Comparison of ENCODE assay signal across 10 cellular contexts in the genomic region with DNA sequence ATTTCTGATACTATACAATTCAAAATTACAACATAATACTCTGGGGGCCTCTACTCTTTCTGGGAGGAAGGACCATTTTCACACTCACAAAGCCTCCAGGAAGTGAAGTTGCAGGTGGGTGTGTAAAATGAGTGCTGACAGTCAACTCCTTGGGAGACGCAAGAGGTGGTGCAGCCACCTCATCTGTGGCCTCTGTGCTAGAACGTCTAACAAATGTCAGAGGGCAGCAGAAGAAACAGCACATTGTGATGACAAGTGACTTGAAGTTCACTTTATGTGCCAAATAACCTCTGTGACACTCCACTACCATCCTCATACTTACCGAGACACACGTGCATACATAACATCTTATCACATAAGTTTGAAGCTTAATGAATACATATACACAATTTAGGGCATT. TPM values are rescaled to one million over a fixed set of nuclear protein-coding genes. Genes with fewer than 3 reads are reported as not detected.
DNase-seq lines count a peak whose midpoint lies in the region; ATAC-seq lines count a peak whose summit lies in the region.
"Had no signal": no experiment of that assay in that cellular context is flagged by ENCODE, and none has a peak within 500 bp of the region (broad histone marks: within the 10 kb centered on the region; RNA-seq: fewer than 3 reads in every experiment).

No MANE protein-coding gene starts in this region.

- intact Hi-C loops in activated naive CD4-positive, alpha-beta T cell treated with anti-CD3 and anti-CD28 coated beads for 36 hours (cut with micrococcal nuclease): no loop called here

- CTCF ChIA-PET in activated naive CD4-positive, alpha-beta T cell treated with anti-CD3 and anti-CD28 coated beads for 36 hours (lab: Charles Lee): no interaction called here
- CTCF ChIA-PET in activated naive CD4-positive, alpha-beta T cell treated with anti-CD3 and anti-CD28 coated beads, Interleukin-2, amount 10 ng/mL, durations not matched to agents 7 days and 5 days (lab: Charles Lee): no interaction called here

- no peak overlapping the region for H3K4me3 Mint-ChIP-seq in activated naive CD4-positive, alpha-beta T cell treated with anti-CD3 and anti-CD28 coated beads for 36 hours
- no peak overlapping the region for H3K4me3 Mint-ChIP-seq in activated naive CD4-positive, alpha-beta T cell treated with anti-CD3 and anti-CD28 coated beads, Interleukin-2, amount 10 ng/mL, durations not matched to agents 7 days and 5 days
- no peak overlapping the region for H3K4me3 Mint-ChIP-seq in stimulated activated naive CD8-positive, alpha-beta T cell treated with anti-CD3 and anti-CD28 coated beads, Interleukin-15, amount 100 ng/mL, for 72 hours
- H3K4me3 Mint-ChIP-seq in activated naive CD8-positive, alpha-beta T cell: no peak overlapping the region
- H3K4me3 Mint-ChIP-seq: CD14-positive monocyte had no signal

- ATAC-seq in stimulated activated naive CD8-positive, alpha-beta T cell treated with anti-CD3 and anti-CD28 coated beads, Interleukin-15, Interleukin-2, amounts not matched to agents 100 U/mL and 50 U/mL, for 24 hours: peak; percentile 23
- no peak for ATAC-seq in stimulated activated naive CD8-positive, alpha-beta T cell treated with anti-CD3 and anti-CD28 coated beads, Interleukin-15, amount 100 ng/mL, for 72 hours

- H3K27ac Mint-ChIP-seq in activated naive CD4-positive, alpha-beta T cell treated with anti-CD3 and anti-CD28 coated beads for 36 hours: peak overlapping the region; percentile 29
- H3K27ac Mint-ChIP-seq in activated naive CD4-positive, alpha-beta T cell treated with anti-CD3 and anti-CD28 coated beads, Interleukin-2, amount 10 ng/mL, durations not matched to agents 7 days and 5 days: no peak overlapping the region
- H3K27ac Mint-ChIP-seq in stimulated activated naive CD8-positive, alpha-beta T cell treated with anti-CD3 and anti-CD28 coated beads, Interleukin-15, amount 100 ng/mL, for 72 hours: no peak overlapping the region
- H3K27ac Mint-ChIP-seq in activated naive CD8-positive, alpha-beta T cell: peak overlapping the region; percentile 62

- DNase-seq in activated naive CD4-positive, alpha-beta T cell treated with anti-CD3 and anti-CD28 coated beads for 36 hours: no peak
- DNase-seq in activated naive CD4-positive, alpha-beta T cell treated with anti-CD3 and anti-CD28 coated beads, Interleukin-2, amount 10 ng/mL, durations not matched to agents 7 days and 5 days: no peak
- DNase-seq in stimulated activated naive CD8-positive, alpha-beta T cell treated with anti-CD3 and anti-CD28 coated beads, Interleukin-15, Interleukin-2, amounts not matched to agents 100 U/mL and 50 U/mL, for 24 hours: no peak
- DNase-seq in stimulated activated naive CD8-positive, alpha-beta T cell treated with anti-CD3 and anti-CD28 coated beads, Interleukin-15, amount 100 ng/mL, for 72 hours: no peak
- DNase-seq in NCI-H2029 treated with DMSO at 0.1 percent for 48 hours (lab: John Stamatoyannopoulos, UW) (no peak), 8988T (no peak)
- DNase-seq: DMS53, GF-D8 had no signal

- H3K4me1 Mint-ChIP-seq in activated naive CD4-positive, alpha-beta T cell treated with anti-CD3 and anti-CD28 coated beads for 36 hours (ENCODE audit: low read depth): peaks cover 36% of the 10 kb centered on the region
- H3K4me1 Mint-ChIP-seq in activated naive CD4-positive, alpha-beta T cell treated with anti-CD3 and anti-CD28 coated beads, Interleukin-2, amount 10 ng/mL, durations not matched to agents 7 days and 5 days: peaks cover 3% of the 10 kb centered on the region
- H3K4me1 Mint-ChIP-seq in stimulated activated naive CD8-positive, alpha-beta T cell treated with anti-CD3 and anti-CD28 coated beads, Interleukin-15, amount 100 ng/mL, for 72 hours: peaks cover 31% of the 10 kb centered on the region
- H3K4me1 Mint-ChIP-seq in activated naive CD8-positive, alpha-beta T cell (ENCODE audit: low read depth): peaks cover 46% of the 10 kb centered on the region
- H3K4me1 Mint-ChIP-seq: CD14-positive monocyte had no signal

- no peaks in the 10 kb centered on the region for H3K9me3 Mint-ChIP-seq in activated naive CD4-positive, alpha-beta T cell treated with anti-CD3 and anti-CD28 coated beads for 36 hours
- H3K9me3 Mint-ChIP-seq in activated naive CD4-positive, alpha-beta T cell treated with anti-CD3 and anti-CD28 coated beads, Interleukin-2, amount 10 ng/mL, durations not matched to agents 7 days and 5 days: no peaks in the 10 kb centered on the region
- H3K9me3 Mint-ChIP-seq in stimulated activated naive CD8-positive, alpha-beta T cell treated with anti-CD3 and anti-CD28 coated beads, Interleukin-15, amount 100 ng/mL, for 72 hours: no peaks in the 10 kb centered on the region
- no peaks in the 10 kb centered on the region for H3K9me3 Mint-ChIP-seq in activated naive CD8-positive, alpha-beta T cell (ENCODE audit: low read depth)
- H3K9me3 Mint-ChIP-seq: CD14-positive monocyte had no signal

- H3K36me3 Mint-ChIP-seq in activated naive CD4-positive, alpha-beta T cell treated with anti-CD3 and anti-CD28 coated beads for 36 hours (ENCODE audit: low read depth): peaks cover 34% of the 10 kb centered on the region
- peaks cover 61% of the 10 kb centered on the region for H3K36me3 Mint-ChIP-seq in activated naive CD4-positive, alpha-beta T cell treated with anti-CD3 and anti-CD28 coated beads, Interleukin-2, amount 10 ng/mL, durations not matched to agents 7 days and 5 days
- H3K36me3 Mint-ChIP-seq in activated naive CD8-positive, alpha-beta T cell: peaks cover 22% of the 10 kb centered on the region

- H3K27me3 Mint-ChIP-seq in activated naive CD4-positive, alpha-beta T cell treated with anti-CD3 and anti-CD28 coated beads for 36 hours (ENCODE audit: low read depth): no peaks in the 10 kb centered on the region
- no peaks in the 10 kb centered on the region for H3K27me3 Mint-ChIP-seq in activated naive CD4-positive, alpha-beta T cell treated with anti-CD3 and anti-CD28 coated beads, Interleukin-2, amount 10 ng/mL, durations not matched to agents 7 days and 5 days
- H3K27me3 Mint-ChIP-seq in stimulated activated naive CD8-positive, alpha-beta T cell treated with anti-CD3 and anti-CD28 coated beads, Interleukin-15, amount 100 ng/mL, for 72 hours: no peaks in the 10 kb centered on the region
- no peaks in the 10 kb centered on the region for H3K27me3 Mint-ChIP-seq in activated naive CD8-positive, alpha-beta T cell

RNA-seq across cellular contexts. Expression of a gene that starts 10.2 kb away (rescaled TPM):
- total RNA-seq in activated naive CD4-positive, alpha-beta T cell treated with anti-CD3 and anti-CD28 coated beads for 36 hours: 10 to 100 TPM; 10.7 to 11.8 TPM

RNA-seq across cellular contexts. Expression of a gene that starts 50.3 kb away (rescaled TPM):
- total RNA-seq in activated naive CD4-positive, alpha-beta T cell treated with anti-CD3 and anti-CD28 coated beads for 36 hours: 10 to 100 TPM; 27.0 to 29.6 TPM

Comparison
In these comparisons a context has a peak if more than half of its experiments do, and no peak if none do; other contexts are left out.
1. H3K27ac Mint-ChIP-seq: peak in activated naive CD4-positive, alpha-beta T cell treated with anti-CD3 and anti-CD28 coated beads for 36 hours (single experiment) and activated naive CD8-positive, alpha-beta T cell (single experiment); none in activated naive CD4-positive, alpha-beta T cell treated with anti-CD3 and anti-CD28 coated beads, Interleukin-2, amount 10 ng/mL, durations not matched to agents 7 days and 5 days (single experiment) and stimulated activated naive CD8-positive, alpha-beta T cell treated with anti-CD3 and anti-CD28 coated beads, Interleukin-15, amount 100 ng/mL, for 72 hours (0 of 2).